1 cellular context compared by ENCODE assay signal in the genomic region with DNA sequence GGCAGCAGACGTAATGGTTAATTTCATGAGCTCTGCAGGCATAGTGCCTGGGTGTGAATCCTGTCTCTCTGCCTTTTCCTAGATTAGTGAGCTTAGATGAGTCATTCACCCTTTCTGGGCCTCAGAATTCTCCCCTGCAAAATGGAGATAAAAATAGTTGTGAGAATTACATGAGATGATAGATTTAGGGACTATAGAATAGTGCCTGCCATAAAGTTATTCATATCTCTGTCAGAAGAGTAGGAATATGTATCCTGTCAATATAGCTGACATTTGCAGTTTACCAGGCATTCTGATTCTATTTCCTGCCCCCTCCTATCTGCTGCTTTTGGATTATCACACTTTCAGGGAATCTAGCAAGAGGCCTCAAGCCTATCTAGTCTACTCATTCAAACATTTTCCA.
A peak's percentile ranks its signal among the peaks of the same experiment; 100 is the strongest.
TF ChIP-seq lines count a peak whose summit lies in the region.

No MANE protein-coding gene starts in this region.

TF ChIP-seq in K562, 482 proteins besides CTCF, POLR2A, EP300 and RAD21 (continued from another document and continues in another):
- TF ChIP-seq BCLAF1 (IDR thresholded peaks at IDR 0.05; ENCODE audit: borderline replicate concordance in 1 of 2, control insufficient read depth in 1 of 2, low read depth in 2 of 2, low read length in 1 of 2) (no peak), HSF4 (CRISPR knock-in tag; IDR thresholded peaks at IDR 0.05; ENCODE audit: borderline replicate concordance) (no peak), MXD1 (CRISPR knock-in tag; IDR thresholded peaks at IDR 0.05; ENCODE audit: borderline replicate concordance, poor library complexity, severe bottlenecking) (no peak), JUN (IDR thresholded peaks at IDR 0.05; ENCODE audit: borderline replicate concordance, low read depth, low read length) (peak; percentile 88), JUN (CRISPR knock-in tag; IDR thresholded peaks at IDR 0.05; ENCODE audit: borderline replicate concordance) (no peak), ZNF140 (CRISPR knock-in tag; IDR thresholded peaks at IDR 0.05) (no peak), CEBPG (CRISPR knock-in tag; IDR thresholded peaks at IDR 0.05) (no peak), CEBPG (tag; conservative IDR thresholded peaks at IDR 0.05 in 1 of 2, IDR thresholded peaks at IDR 0.05 in 1 of 2) (no peak), NFYB (IDR thresholded peaks at IDR 0.05; ENCODE audit: extremely low read depth, insufficient read length) (no peak), RBM15 (IDR thresholded peaks at IDR 0.05; ENCODE audit: insufficient read depth, low read length) (no peak), ARID4B (CRISPR knock-in tag; IDR thresholded peaks at IDR 0.05) (no peak), HDAC1 (IDR thresholded peaks at IDR 0.05) (peak in 1 of 2 experiments; percentile 41; a peak in 1 of 4 replicates), MCM2 (IDR thresholded peaks at IDR 0.05; ENCODE audit: low read depth) (no peak), PHF21A (IDR thresholded peaks at IDR 0.05; ENCODE audit: borderline replicate concordance, low read depth) (no peak), MTF1 (CRISPR knock-in tag; IDR thresholded peaks at IDR 0.05; ENCODE audit: borderline replicate concordance) (no peak), RCOR1 (IDR thresholded peaks at IDR 0.05; ENCODE audit: borderline replicate concordance in 1 of 2, low read depth in 2 of 2, low read length in 2 of 2) (peak in 1 of 2 experiments; percentile 80; a peak in 2 of 4 replicates), ATF7 (IDR thresholded peaks at IDR 0.05) (peak; percentile 63; the same call in 1 of the 2 replicates), TCF3 (CRISPR knock-in tag; IDR thresholded peaks at IDR 0.05) (peak; percentile 83), OTX1 (CRISPR knock-in tag; IDR thresholded peaks at IDR 0.05) (no peak), FOXM1 (IDR thresholded peaks at IDR 0.05; ENCODE audit: low read depth) (peak; percentile 72), FOXM1 (CRISPR knock-in tag; IDR thresholded peaks at IDR 0.05; ENCODE audit: low read depth) (no peak), ZNF589 (CRISPR knock-in tag; IDR thresholded peaks at IDR 0.05; ENCODE audit: low read depth) (no peak), ATF3 (IDR thresholded peaks at IDR 0.05) (peak; percentile 95), ATF3 (CRISPR knock-in tag; conservative IDR thresholded peaks at IDR 0.05) (peak; percentile 96), ZNF57 (CRISPR knock-in tag; IDR thresholded peaks at IDR 0.05) (no peak), PRDM10 (IDR thresholded peaks at IDR 0.05; ENCODE audit: partially characterized antibody) (peak; percentile 65), RNF2 (IDR thresholded peaks at IDR 0.05) (peak; percentile 50; the same call in 1 of the 2 replicates), ZNF79 (CRISPR knock-in tag; IDR thresholded peaks at IDR 0.05; ENCODE audit: low read depth) (no peak), TAF9B (IDR thresholded peaks at IDR 0.05; ENCODE audit: partially characterized antibody) (no peak), CBFB (CRISPR knock-in tag; IDR thresholded peaks at IDR 0.05) (no peak), ZNF830 (CRISPR knock-in tag; IDR thresholded peaks at IDR 0.05) (no peak), C11orf30 (IDR thresholded peaks at IDR 0.05; ENCODE audit: low read depth) (peak; percentile 78), KDM1A (IDR thresholded peaks at IDR 0.05) (peak; percentile 67 to 72), ILK (tag; IDR thresholded peaks at IDR 0.05; ENCODE audit: borderline replicate concordance, low read depth) (no peak), LARP7 (IDR thresholded peaks at IDR 0.05) (no peak), ZBED1 (IDR thresholded peaks at IDR 0.05) (no peak), DPF2 (IDR thresholded peaks at IDR 0.05) (peak; percentile 96), SMAD1 (IDR thresholded peaks at IDR 0.05; ENCODE audit: low read depth, low read length, partially characterized antibody) (no peak), RBM14 (IDR thresholded peaks at IDR 0.05; ENCODE audit: borderline replicate concordance, insufficient read depth, low read depth, low read length) (no peak), STAT5A (IDR thresholded peaks at IDR 0.05; ENCODE audit: borderline replicate concordance, low read length) (peak; percentile 85), ZNF324 (CRISPR knock-in tag; IDR thresholded peaks at IDR 0.05) (no peak), RFX7 (CRISPR knock-in tag; IDR thresholded peaks at IDR 0.05) (no peak), FOXA1 (IDR thresholded peaks at IDR 0.05; ENCODE audit: borderline replicate concordance) (no peak), ZNF778 (CRISPR knock-in tag; IDR thresholded peaks at IDR 0.05) (no peak), ARID1B (IDR thresholded peaks at IDR 0.05) (peak; percentile 96), STAG1 (CRISPR knock-in tag; IDR thresholded peaks at IDR 0.05; ENCODE audit: borderline replicate concordance) (no peak), SMARCA4 (IDR thresholded peaks at IDR 0.05) (peak; percentile 96), TARDBP (IDR thresholded peaks at IDR 0.05) (no peak), MEF2A (IDR thresholded peaks at IDR 0.05; ENCODE audit: control insufficient read depth, low read depth, low read length) (peak; percentile 94), MAFK (IDR thresholded peaks at IDR 0.05; ENCODE audit: low read length) (peak; percentile 53; the same call in 1 of the 2 replicates), ZNF431 (CRISPR knock-in tag; IDR thresholded peaks at IDR 0.05) (no peak), XRCC3 (IDR thresholded peaks at IDR 0.05) (no peak), BDP1 (IDR thresholded peaks at IDR 0.05; ENCODE audit: insufficient read depth, insufficient read length) (no peak), MEF2D (tag; conservative IDR thresholded peaks at IDR 0.05; ENCODE audit: low read depth) (peak; percentile 65; the same call in 1 of the 2 replicates), GATAD2B (IDR thresholded peaks at IDR 0.05; ENCODE audit: borderline replicate concordance) (no peak)
- TF ChIP-seq, protein P1, sequence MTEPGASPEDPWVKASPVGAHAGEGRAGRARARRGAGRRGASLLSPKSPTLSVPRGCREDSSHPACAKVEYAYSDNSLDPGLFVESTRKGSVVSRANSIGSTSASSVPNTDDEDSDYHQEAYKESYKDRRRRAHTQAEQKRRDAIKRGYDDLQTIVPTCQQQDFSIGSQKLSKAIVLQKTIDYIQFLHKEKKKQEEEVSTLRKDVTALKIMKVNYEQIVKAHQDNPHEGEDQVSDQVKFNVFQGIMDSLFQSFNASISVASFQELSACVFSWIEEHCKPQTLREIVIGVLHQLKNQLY (CRISPR knock-in tag; conservative IDR thresholded peaks at IDR 0.05) = no peak
- TF ChIP-seq, protein P2, sequence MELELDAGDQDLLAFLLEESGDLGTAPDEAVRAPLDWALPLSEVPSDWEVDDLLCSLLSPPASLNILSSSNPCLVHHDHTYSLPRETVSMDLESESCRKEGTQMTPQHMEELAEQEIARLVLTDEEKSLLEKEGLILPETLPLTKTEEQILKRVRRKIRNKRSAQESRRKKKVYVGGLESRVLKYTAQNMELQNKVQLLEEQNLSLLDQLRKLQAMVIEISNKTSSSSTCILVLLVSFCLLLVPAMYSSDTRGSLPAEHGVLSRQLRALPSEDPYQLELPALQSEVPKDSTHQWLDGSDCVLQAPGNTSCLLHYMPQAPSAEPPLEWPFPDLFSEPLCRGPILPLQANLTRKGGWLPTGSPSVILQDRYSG (tag; conservative IDR thresholded peaks at IDR 0.05; ENCODE audit: low read depth) = no peak
- TF ChIP-seq, protein P3, sequence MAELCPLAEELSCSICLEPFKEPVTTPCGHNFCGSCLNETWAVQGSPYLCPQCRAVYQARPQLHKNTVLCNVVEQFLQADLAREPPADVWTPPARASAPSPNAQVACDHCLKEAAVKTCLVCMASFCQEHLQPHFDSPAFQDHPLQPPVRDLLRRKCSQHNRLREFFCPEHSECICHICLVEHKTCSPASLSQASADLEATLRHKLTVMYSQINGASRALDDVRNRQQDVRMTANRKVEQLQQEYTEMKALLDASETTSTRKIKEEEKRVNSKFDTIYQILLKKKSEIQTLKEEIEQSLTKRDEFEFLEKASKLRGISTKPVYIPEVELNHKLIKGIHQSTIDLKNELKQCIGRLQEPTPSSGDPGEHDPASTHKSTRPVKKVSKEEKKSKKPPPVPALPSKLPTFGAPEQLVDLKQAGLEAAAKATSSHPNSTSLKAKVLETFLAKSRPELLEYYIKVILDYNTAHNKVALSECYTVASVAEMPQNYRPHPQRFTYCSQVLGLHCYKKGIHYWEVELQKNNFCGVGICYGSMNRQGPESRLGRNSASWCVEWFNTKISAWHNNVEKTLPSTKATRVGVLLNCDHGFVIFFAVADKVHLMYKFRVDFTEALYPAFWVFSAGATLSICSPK (IDR thresholded peaks at IDR 0.05; ENCODE audit: borderline replicate concordance) = no peak
